12 cellular contexts compared by ENCODE assay signal in genomic region chr3:101521251-101521701, GRCh38. TPM values are rescaled to one million over a fixed set of nuclear protein-coding genes. Genes with fewer than 3 reads are reported as not detected.
DNase-seq lines count a peak whose midpoint lies in the region; TF ChIP-seq lines count a peak whose summit lies in the region.
"Had no signal": no experiment of that assay in that cellular context is flagged by ENCODE, and none has a peak within 500 bp of the region (broad histone marks: within the 10 kb centered on the region; RNA-seq: fewer than 3 reads in every experiment).

No MANE protein-coding gene starts in this region.

- no peak for TF ChIP-seq CTCF in Loucy (conservative IDR thresholded peaks at IDR 0.05; ENCODE audit: low read length)

- peak overlapping the region; percentile 53 for H2AFZ ChIP-seq in Loucy (ENCODE audit: low read length)

- peaks cover 39% of the 10 kb centered on the region for H3K4me1 Mint-ChIP-seq in activated CD4-positive, alpha-beta T cell treated with anti-CD3 and anti-CD28 coated beads, Interleukin-2, amount 10 ng/mL, durations not matched to agents 24 days and 14 days
- peaks cover 39% of the 10 kb centered on the region for H3K4me1 Mint-ChIP-seq in activated T-helper 2 cell treated with anti-CD3 and anti-CD28 coated beads, Interferon-gamma antibody, Interleukin-2, Interleukin-4, amounts not matched to agents 10 μg/mL and 5 μg/mL and 100 μg/mL, durations not matched to agents 14 hours and 24 hours and 36 hours (ENCODE audit: low read depth)

- H3F3A ChIP-seq in Loucy (ENCODE audit: low read depth), result no peaks in the 10 kb centered on the region

- H3K27me3 ChIP-seq in Loucy (ENCODE audit: insufficient read depth, low read length, poor library complexity, severe bottlenecking), result no peaks in the 10 kb centered on the region

- H3K4me3 Mint-ChIP-seq in activated CD4-positive, alpha-beta T cell treated with anti-CD3 and anti-CD28 coated beads, Interleukin-2, amount 10 ng/mL, durations not matched to agents 24 days and 14 days, result peak overlapping the region; percentile 72
- H3K4me3 Mint-ChIP-seq in activated T-helper 2 cell treated with anti-CD3 and anti-CD28 coated beads, Interferon-gamma antibody, Interleukin-2, Interleukin-4, amounts not matched to agents 10 μg/mL and 5 μg/mL and 100 μg/mL, durations not matched to agents 14 hours and 24 hours and 36 hours (ENCODE audit: low read depth), result peak overlapping the region; percentile 37

- peak overlapping the region; percentile 64 for H3K9ac ChIP-seq in Loucy (ENCODE audit: low read depth, low read length, poor library complexity, severe bottlenecking)

- no peaks in the 10 kb centered on the region for H4K20me1 ChIP-seq in Loucy (ENCODE audit: insufficient read depth, low read length, poor library complexity, severe bottlenecking)

- intact Hi-C loops in activated CD4-positive, alpha-beta T cell treated with anti-CD3 and anti-CD28 coated beads, Interleukin-2, amount 10 ng/mL, durations not matched to agents 24 days and 14 days (cut with micrococcal nuclease), result no loop called here
- intact Hi-C loops in activated T-helper 2 cell treated with anti-CD3 and anti-CD28 coated beads, Interferon-gamma antibody, Interleukin-2, Interleukin-4, amounts not matched to agents 10 μg/mL and 5 μg/mL and 100 μg/mL, durations not matched to agents 14 hours and 24 hours and 36 hours (cut with micrococcal nuclease), result no loop called here

- peak overlapping the region; percentile 67 for H3K4me2 ChIP-seq in Loucy (ENCODE audit: low read depth, low read length, poor library complexity, severe bottlenecking)

- no peaks in the 10 kb centered on the region for H3K36me3 ChIP-seq in Loucy (ENCODE audit: insufficient read depth, low read length)

- H3K27ac Mint-ChIP-seq in activated CD4-positive, alpha-beta T cell treated with anti-CD3 and anti-CD28 coated beads, Interleukin-2, amount 10 ng/mL, durations not matched to agents 24 days and 14 days, result peak overlapping the region; percentile 79
- peak overlapping the region; percentile 34 for H3K27ac Mint-ChIP-seq in activated T-helper 2 cell treated with anti-CD3 and anti-CD28 coated beads, Interferon-gamma antibody, Interleukin-2, Interleukin-4, amounts not matched to agents 10 μg/mL and 5 μg/mL and 100 μg/mL, durations not matched to agents 14 hours and 24 hours and 36 hours

- H3K4me1 ChIP-seq in Loucy (ENCODE audit: insufficient read depth, low read length, poor library complexity, severe bottlenecking), result peaks cover 48% of the 10 kb centered on the region

- H3K9me2 ChIP-seq in Loucy (replicated peaks; ENCODE audit: low read depth, low read length), result no peaks in the 10 kb centered on the region

- no peaks in the 10 kb centered on the region for H3K9me3 ChIP-seq in Loucy (ENCODE audit: insufficient read depth, low read depth, low read length)

- no peaks in the 10 kb centered on the region for H3K79me2 ChIP-seq in Loucy (ENCODE audit: insufficient read depth, low read length)

- peak; percentile 66 for DNase-seq in activated CD4-positive, alpha-beta T cell treated with anti-CD3 and anti-CD28 coated beads, Interleukin-2, amount 10 ng/mL, durations not matched to agents 24 days and 14 days
- no peak for DNase-seq in activated CD4-positive, alpha-beta T cell treated with anti-CD3 and anti-CD28 coated beads for 1 hour
- DNase-seq in activated T-helper 2 cell treated with anti-CD3 and anti-CD28 coated beads, Interferon-gamma antibody, Interleukin-2, Interleukin-4, amounts not matched to agents 10 μg/mL and 5 μg/mL and 100 μg/mL, durations not matched to agents 14 hours and 24 hours and 36 hours (ENCODE audit: low spot score), result no peak
- DNase-seq in lung microvascular endothelial cell (ENCODE audit: low read depth in 2 of 2) (peak; percentile 86 to 90), germinal center (ENCODE audit: low spot score) (no peak), GM19240 (ENCODE audit: insufficient read length, low spot score) (no peak), cerebellar cortex (ENCODE audit: low spot score) (no peak)
- DNase-seq: mesenchymal stem cell, NCI-H524 treated with DMSO at 0.1 percent for 48 hours, trophoblast cell had no signal

- H3K9me3 Mint-ChIP-seq in activated CD4-positive, alpha-beta T cell treated with anti-CD3 and anti-CD28 coated beads, Interleukin-2, amount 10 ng/mL, durations not matched to agents 24 days and 14 days, result peaks cover 9% of the 10 kb centered on the region
- no peaks in the 10 kb centered on the region for H3K9me3 Mint-ChIP-seq in activated T-helper 2 cell treated with anti-CD3 and anti-CD28 coated beads, Interferon-gamma antibody, Interleukin-2, Interleukin-4, amounts not matched to agents 10 μg/mL and 5 μg/mL and 100 μg/mL, durations not matched to agents 14 hours and 24 hours and 36 hours

- H3K36me3 Mint-ChIP-seq in activated CD4-positive, alpha-beta T cell treated with anti-CD3 and anti-CD28 coated beads, Interleukin-2, amount 10 ng/mL, durations not matched to agents 24 days and 14 days (ENCODE audit: low read depth), result peaks cover 17% of the 10 kb centered on the region
- H3K36me3 Mint-ChIP-seq in activated T-helper 2 cell treated with anti-CD3 and anti-CD28 coated beads, Interferon-gamma antibody, Interleukin-2, Interleukin-4, amounts not matched to agents 10 μg/mL and 5 μg/mL and 100 μg/mL, durations not matched to agents 14 hours and 24 hours and 36 hours (ENCODE audit: low read depth), result peaks cover 6% of the 10 kb centered on the region

- peak overlapping the region; percentile 57 for H3K4me3 ChIP-seq in Loucy (ENCODE audit: low read length, poor library complexity, severe bottlenecking)
- H3K4me3 ChIP-seq: skin epidermis had no signal

- no peaks in the 10 kb centered on the region for H3K27me3 Mint-ChIP-seq in activated CD4-positive, alpha-beta T cell treated with anti-CD3 and anti-CD28 coated beads, Interleukin-2, amount 10 ng/mL, durations not matched to agents 24 days and 14 days
- H3K27me3 Mint-ChIP-seq in activated T-helper 2 cell treated with anti-CD3 and anti-CD28 coated beads, Interferon-gamma antibody, Interleukin-2, Interleukin-4, amounts not matched to agents 10 μg/mL and 5 μg/mL and 100 μg/mL, durations not matched to agents 14 hours and 24 hours and 36 hours (ENCODE audit: low read depth), result no peaks in the 10 kb centered on the region

RNA-seq across cellular contexts. Expression of gene SENP7, which starts 8.3 kb away (rescaled TPM):
- 8.1 and 9.5 TPM in 2 replicates for total RNA-seq in activated CD4-positive, alpha-beta T cell treated with anti-CD3 and anti-CD28 coated beads, Interleukin-2, amount 10 ng/mL, durations not matched to agents 24 days and 14 days
- 10.7 and 10.8 TPM in 2 replicates for total RNA-seq in activated T-helper 2 cell treated with anti-CD3 and anti-CD28 coated beads, Interferon-gamma antibody, Interleukin-2, Interleukin-4, amounts not matched to agents 10 μg/mL and 5 μg/mL and 100 μg/mL, durations not matched to agents 14 hours and 24 hours and 36 hours
- total RNA-seq in lung microvascular endothelial cell, result 8.7 and 14.7 TPM in 2 replicates

RNA-seq across cellular contexts. Expression of gene TRMT10C, which starts 40.4 kb away (rescaled TPM):
- total RNA-seq in activated CD4-positive, alpha-beta T cell treated with anti-CD3 and anti-CD28 coated beads, Interleukin-2, amount 10 ng/mL, durations not matched to agents 24 days and 14 days, result 58.3 and 59.9 TPM in 2 replicates
- 47.1 and 54.0 TPM in 2 replicates for total RNA-seq in activated T-helper 2 cell treated with anti-CD3 and anti-CD28 coated beads, Interferon-gamma antibody, Interleukin-2, Interleukin-4, amounts not matched to agents 10 μg/mL and 5 μg/mL and 100 μg/mL, durations not matched to agents 14 hours and 24 hours and 36 hours
- 22.9 and 25.2 TPM in 2 replicates for total RNA-seq in lung microvascular endothelial cell

RNA-seq across cellular contexts. Expression of gene PCNP, which starts 52.7 kb away (rescaled TPM):
- total RNA-seq in activated CD4-positive, alpha-beta T cell treated with anti-CD3 and anti-CD28 coated beads, Interleukin-2, amount 10 ng/mL, durations not matched to agents 24 days and 14 days, result 190 and 205 TPM in 2 replicates
- total RNA-seq in activated T-helper 2 cell treated with anti-CD3 and anti-CD28 coated beads, Interferon-gamma antibody, Interleukin-2, Interleukin-4, amounts not matched to agents 10 μg/mL and 5 μg/mL and 100 μg/mL, durations not matched to agents 14 hours and 24 hours and 36 hours, result 190 and 192 TPM in 2 replicates
- 55.4 and 58.3 TPM in 2 replicates for total RNA-seq in lung microvascular endothelial cell

Comparison
In these comparisons a context has a peak if more than half of its experiments do, and no peak if none do; other contexts are left out.
1. DNase-seq: peak in activated CD4-positive, alpha-beta T cell treated with anti-CD3 and anti-CD28 coated beads, Interleukin-2, amount 10 ng/mL, durations not matched to agents 24 days and 14 days (single experiment) and lung microvascular endothelial cell (2 of 2); none in activated CD4-positive, alpha-beta T cell treated with anti-CD3 and anti-CD28 coated beads for 1 hour (single experiment), activated T-helper 2 cell treated with anti-CD3 and anti-CD28 coated beads, Interferon-gamma antibody, Interleukin-2, Interleukin-4, amounts not matched to agents 10 μg/mL and 5 μg/mL and 100 μg/mL, durations not matched to agents 14 hours and 24 hours and 36 hours (single experiment), germinal center (single experiment), GM19240 (single experiment) and cerebellar cortex (single experiment).